ENCODE assay signal across 8 cellular contexts in genomic region chr17:45222273-45222993, GRCh38. TPM values are rescaled to one million over a fixed set of nuclear protein-coding genes. Genes with fewer than 3 reads are reported as not detected.
DNase-seq lines count a peak whose midpoint lies in the region; ATAC-seq and TF ChIP-seq lines count a peak whose summit lies in the region.

No MANE protein-coding gene starts in this region.

- peaks cover 75% of the 10 kb centered on the region for H3K36me3 Mint-ChIP-seq in effector memory CD8-positive, alpha-beta T cell (ENCODE audit: insufficient read depth)
- no peaks in the 10 kb centered on the region for H3K36me3 Mint-ChIP-seq in neural crest cell (ENCODE audit: low read depth)

- H3K27me3 Mint-ChIP-seq in effector memory CD8-positive, alpha-beta T cell: no peaks in the 10 kb centered on the region
- peaks cover 66% of the 10 kb centered on the region for H3K27me3 Mint-ChIP-seq in neural crest cell (ENCODE audit: low read depth)

- no peak for TF ChIP-seq CTCF in neural crest cell (conservative IDR thresholded peaks at IDR 0.05)

- peak overlapping the region; percentile 100 for H3K27ac Mint-ChIP-seq in effector memory CD8-positive, alpha-beta T cell
- no peak overlapping the region for H3K27ac Mint-ChIP-seq in neural crest cell (ENCODE audit: unreplicated experiment)

- in situ Hi-C loops in GM18951 (cut with MboI; ENCODE audit: low sequenced_read_pairs, unreplicated experiment): no loop called here

- peak; percentile 34 for DNase-seq in T-helper 9 cell
- no peak for DNase-seq in effector memory CD8-positive, alpha-beta T cell
- no peak for DNase-seq in neural crest cell (ENCODE audit: low read depth, low spot score)
- DNase-seq in central memory CD4-positive, alpha-beta T cell: no peak
- no peak for DNase-seq in UCSD-AML1 (lab: John Stamatoyannopoulos, UW; ENCODE audit: unreplicated experiment)

- peaks cover 64 to 71% of the 10 kb centered on the region in 2 donors for H3K4me1 Mint-ChIP-seq in effector memory CD8-positive, alpha-beta T cell (ENCODE audit: low read depth in 2 of 2)
- H3K4me1 Mint-ChIP-seq in neural crest cell: no peaks in the 10 kb centered on the region

- no peak for ATAC-seq in effector memory CD8-positive, alpha-beta T cell (replicated peaks)
- no peak for ATAC-seq in GM19463 (IDR thresholded peaks at IDR 0.05; ENCODE audit: unreplicated experiment)
- no peak for ATAC-seq in GM21390 (IDR thresholded peaks at IDR 0.05; ENCODE audit: unreplicated experiment)

- TF ChIP-seq POLR2A in GM18951 (IDR thresholded peaks at IDR 0.05; ENCODE audit: extremely low read depth, insufficient read depth, insufficient read length): peak; percentile 53

- H3K4me3 Mint-ChIP-seq in effector memory CD8-positive, alpha-beta T cell: peak overlapping the region; percentile 97 to 98
- H3K4me3 Mint-ChIP-seq in neural crest cell: peak overlapping the region; percentile 57

- H3K9me3 Mint-ChIP-seq in effector memory CD8-positive, alpha-beta T cell: no peaks in the 10 kb centered on the region
- no peaks in the 10 kb centered on the region for H3K9me3 Mint-ChIP-seq in neural crest cell

RNA-seq across cellular contexts. Expression of gene FMNL1, which starts 0.7 kb away (rescaled TPM):
- 1.1 and 1.2 TPM in 2 replicates for total RNA-seq in neural crest cell

RNA-seq across cellular contexts. Expression of gene SPATA32, which starts 39.5 kb away (rescaled TPM):
- total RNA-seq in neural crest cell: 0.23 and 0.25 TPM in 2 replicates
